21 cellular contexts compared by ENCODE assay signal in the genomic region with DNA sequence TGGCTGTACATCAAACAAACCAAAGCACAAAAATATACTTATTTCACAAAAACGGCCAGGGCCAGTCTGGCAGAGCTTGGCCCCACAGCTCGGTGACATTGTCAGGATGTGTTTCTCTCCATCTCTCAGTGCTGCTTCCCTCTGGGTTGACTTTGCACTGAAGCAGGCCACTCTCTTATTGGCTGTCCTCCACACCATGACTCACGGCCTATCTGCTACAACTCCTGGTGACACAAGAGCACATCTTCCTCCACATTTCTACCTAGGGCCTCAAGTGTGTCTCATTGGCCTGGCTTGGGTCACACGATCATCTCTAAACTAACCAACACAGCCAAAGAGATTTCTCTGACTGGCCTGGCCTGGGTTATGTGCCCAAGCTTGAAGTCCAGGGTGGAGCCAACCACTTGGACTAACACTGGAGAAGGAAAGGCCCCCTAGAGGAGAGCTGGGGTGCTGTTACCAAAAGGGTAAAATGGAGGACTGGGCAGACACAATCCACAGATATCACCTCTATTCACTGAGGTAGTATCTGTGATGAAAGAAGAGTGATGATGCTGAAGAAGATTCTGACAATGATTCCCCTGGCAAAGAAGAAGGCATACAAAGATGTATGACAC.
A peak's percentile ranks its signal among the peaks of the same experiment; 100 is the strongest.
DNase-seq lines count a peak whose midpoint lies in the region; ATAC-seq and TF ChIP-seq lines count a peak whose summit lies in the region.
"Had no signal": no experiment of that assay in that cellular context is flagged by ENCODE, and none has a peak within 500 bp of the region (broad histone marks: within the 10 kb centered on the region; RNA-seq: fewer than 3 reads in every experiment).

No MANE protein-coding gene starts in this region.

- no peaks in the 10 kb centered on the region for H3F3A ChIP-seq in GM23338 (replicated peaks; ENCODE audit: low read depth)

- H3K9me2 ChIP-seq in GM23338 (ENCODE audit: insufficient read depth), result peaks cover 9% of the 10 kb centered on the region; the same call in 1 of the 2 replicates

- no peak overlapping the region for H3K18ac ChIP-seq in mesendoderm (ENCODE audit: low read length)

- H2BK5ac ChIP-seq in mesendoderm (ENCODE audit: low read length), result no peak overlapping the region

- H3K4ac ChIP-seq in mesendoderm (ENCODE audit: low read depth, low read length), result no peak overlapping the region

- H3K9me3 Mint-ChIP-seq in GM23338, result no peaks in the 10 kb centered on the region
- H3K9me3 Mint-ChIP-seq: CD4-positive, alpha-beta memory T cell; stimulated activated naive CD8-positive, alpha-beta T cell treated with anti-CD3 and anti-CD28 coated beads, Interleukin-15, amount 100 ng/mL, for 72 hours had no signal

- DNase-seq in DMS53 (lab: John Stamatoyannopoulos, UW) (peak; percentile 4), DMS53 treated with DMSO at 0.1 percent for 48 hours (lab: John Stamatoyannopoulos, UW; ENCODE audit: unreplicated experiment) (no peak), GM23338 (ENCODE audit: low spot score) (peak; percentile 28), SJCRH30 (peak; percentile 4 to 10), mesendoderm (peak; percentile 23), transverse colon (no peak)
- DNase-seq in effector CD8-positive, alpha-beta T cell (lab: John Stamatoyannopoulos, UW), result no peak
- DNase-seq: activated gamma-delta T cell; CD4-positive, alpha-beta memory T cell; cerebellar nuclear complex; GOT3; KG1; left colon; NCI-H1417; NK-92 treated with Interleukin-12 subunit alpha and Interleukin-12 subunit beta, amount 100 ng/mL, for 24 hours; SHP77; stimulated activated naive CD8-positive, alpha-beta T cell treated with anti-CD3 and anti-CD28 coated beads, Interleukin-15, amount 100 ng/mL, for 72 hours; upper lobe of left lung had no signal

- H3K79me1 ChIP-seq in mesendoderm (ENCODE audit: low read length), result no peaks in the 10 kb centered on the region

- no peak overlapping the region for H3K56ac ChIP-seq in mesendoderm (ENCODE audit: low read length)

- peak; percentile 45; the same call in 2 of the 3 replicates for ATAC-seq in GM23338
- ATAC-seq in HG02610 (IDR thresholded peaks at IDR 0.05; ENCODE audit: unreplicated experiment), result no peak
- ATAC-seq: activated CD4-positive, CD25-positive, alpha-beta regulatory T cell treated with anti-CD3 and anti-CD28 coated beads, Interleukin-2, amount 50 U/mL, for 24 hours; left colon; stimulated activated naive CD8-positive, alpha-beta T cell treated with anti-CD3 and anti-CD28 coated beads, Interleukin-15, amount 100 ng/mL, for 72 hours had no signal

- WGBS in mesendoderm (ENCODE audit: extremely low coverage, insufficient coverage, low lambda C conversion rate), result no CpG with 5 or more reads among the region's 4 CpGs
- 86 to 88% methylated on average over 4 of the region's 4 CpGs for WGBS in transverse colon (ENCODE audit: low coverage in 1 of 2), 2 donors

- TF ChIP-seq CTCF in GM23338 (conservative IDR thresholded peaks at IDR 0.05; ENCODE audit: low read depth in 2 of 2), result peak; percentile 23 to 41; a peak in 3 of 4 replicates
- TF ChIP-seq CTCF in transverse colon (IDR thresholded peaks at IDR 0.05), result no peak

- H3K4me3 Mint-ChIP-seq in GM23338, result no peak overlapping the region
- H3K4me3 Mint-ChIP-seq: CD4-positive, alpha-beta memory T cell; stimulated activated naive CD8-positive, alpha-beta T cell treated with anti-CD3 and anti-CD28 coated beads, Interleukin-15, amount 100 ng/mL, for 72 hours had no signal

- H3K36me3 ChIP-seq in GM23338 (ENCODE audit: insufficient read depth) (no peaks in the 10 kb centered on the region), SJCRH30 (no peaks in the 10 kb centered on the region), mesendoderm (ENCODE audit: control insufficient read depth, insufficient read depth, low read length) (no peaks in the 10 kb centered on the region), transverse colon (no peaks in the 10 kb centered on the region)
- H3K36me3 ChIP-seq: right atrium auricular region, upper lobe of left lung had no signal

- H3K9ac ChIP-seq in mesendoderm (ENCODE audit: low read length), result no peak overlapping the region

- H2BK15ac ChIP-seq in mesendoderm (replicated peaks; ENCODE audit: low read depth), result no peak overlapping the region

- intact Hi-C loops in transverse colon (cut with DNase I; ENCODE audit: low total_unique reads), result no loop called here

- H3K27me3 ChIP-seq in GM23338 (ENCODE audit: insufficient read depth) (no peaks in the 10 kb centered on the region), SJCRH30 (peaks cover 3% of the 10 kb centered on the region; the same call in 1 of the 2 replicates), mesendoderm (ENCODE audit: insufficient read depth, low read length, poor library complexity) (no peaks in the 10 kb centered on the region), transverse colon (no peaks in the 10 kb centered on the region)
- H3K27me3 ChIP-seq: right atrium auricular region, upper lobe of left lung had no signal

- H3K79me2 ChIP-seq in GM23338 (replicated peaks; ENCODE audit: insufficient read depth), result no peaks in the 10 kb centered on the region
- no peaks in the 10 kb centered on the region for H3K79me2 ChIP-seq in mesendoderm (ENCODE audit: control insufficient read depth, insufficient read depth, low read length)

- no peak overlapping the region for H4K8ac ChIP-seq in mesendoderm (ENCODE audit: low read depth, low read length)

- no peaks in the 10 kb centered on the region for H3K36me3 Mint-ChIP-seq in GM23338 (ENCODE audit: low read depth)
- H3K36me3 Mint-ChIP-seq: CD4-positive, alpha-beta memory T cell had no signal

- no peak overlapping the region for H3K27ac ChIP-seq in GM23338 (ENCODE audit: low read depth)
- no peak overlapping the region for H3K27ac ChIP-seq in SJCRH30
- no peak overlapping the region for H3K27ac ChIP-seq in mesendoderm (ENCODE audit: low read depth, low read length)
- H3K27ac ChIP-seq in transverse colon, result no peak overlapping the region
- H3K27ac ChIP-seq: right atrium auricular region, upper lobe of left lung had no signal

- no peak for TF ChIP-seq POLR2A in transverse colon (IDR thresholded peaks at IDR 0.05)

- H3K4me1 ChIP-seq in GM23338 (ENCODE audit: insufficient read depth), result no peaks in the 10 kb centered on the region
- no peaks in the 10 kb centered on the region for H3K4me1 ChIP-seq in SJCRH30
- no peaks in the 10 kb centered on the region for H3K4me1 ChIP-seq in mesendoderm (ENCODE audit: control insufficient read depth, low read depth, low read length)
- no peaks in the 10 kb centered on the region for H3K4me1 ChIP-seq in transverse colon
- H3K4me1 ChIP-seq: right atrium auricular region, upper lobe of left lung had no signal

- H4K20me1 ChIP-seq in GM23338 (replicated peaks; ENCODE audit: insufficient read depth), result no peaks in the 10 kb centered on the region

- H3K9me3 ChIP-seq in SJCRH30 (replicated peaks), result no peaks in the 10 kb centered on the region
- no peaks in the 10 kb centered on the region for H3K9me3 ChIP-seq in transverse colon
- H3K9me3 ChIP-seq: right atrium auricular region, upper lobe of left lung had no signal

- TF ChIP-seq EP300 in transverse colon (IDR thresholded peaks at IDR 0.05; ENCODE audit: low read depth), result no peak

- no peak overlapping the region for H2AK5ac ChIP-seq in mesendoderm (ENCODE audit: low read length)

- H3K4me1 Mint-ChIP-seq in GM23338, result no peaks in the 10 kb centered on the region
- H3K4me1 Mint-ChIP-seq: CD4-positive, alpha-beta memory T cell; stimulated activated naive CD8-positive, alpha-beta T cell treated with anti-CD3 and anti-CD28 coated beads, Interleukin-15, amount 100 ng/mL, for 72 hours had no signal

- H3K27me3 Mint-ChIP-seq in GM23338 (ENCODE audit: insufficient read depth, low read depth, poor library complexity), result peaks cover 1% of the 10 kb centered on the region

- H3K4me3 ChIP-seq in GM23338, result no peak overlapping the region
- no peak overlapping the region for H3K4me3 ChIP-seq in SJCRH30
- no peak overlapping the region for H3K4me3 ChIP-seq in mesendoderm (ENCODE audit: low read length)
- H3K4me3 ChIP-seq in transverse colon, result no peak overlapping the region
- H3K4me3 ChIP-seq: right atrium auricular region, upper lobe of left lung had no signal

- H3K23ac ChIP-seq in mesendoderm (ENCODE audit: low read length), result no peak overlapping the region

- H4K5ac ChIP-seq in mesendoderm (ENCODE audit: low read length), result no peak overlapping the region

- H3K27ac Mint-ChIP-seq in GM23338, result no peak overlapping the region
- H3K27ac Mint-ChIP-seq: CD4-positive, alpha-beta memory T cell had no signal

- no peak overlapping the region for H2AFZ ChIP-seq in GM23338

- in situ Hi-C loops in transverse colon (cut with MboI; ENCODE audit: low pct_ligation_motif_present in 1 of 4, low pct_unique_long_range_greater_than_20kb in 1 of 4, low sequenced_read_pairs in 3 of 4), result no loop called here

- H3K4me2 ChIP-seq in GM23338 (no peak overlapping the region), mesendoderm (ENCODE audit: low read length) (no peak overlapping the region)

- no peak overlapping the region for H2BK120ac ChIP-seq in mesendoderm (ENCODE audit: low read depth, low read length)

TF ChIP-seq in GM23338, 12 proteins besides CTCF, POLR2A, EP300 and RAD21 (continues in another document):
- no peak for TF ChIP-seq STAT1 (IDR thresholded peaks at IDR 0.05; ENCODE audit: unreplicated experiment)
- TF ChIP-seq POLR2AphosphoS5 (IDR thresholded peaks at IDR 0.05; ENCODE audit: low read depth), result no peak
- TF ChIP-seq NANOG (IDR thresholded peaks at IDR 0.05; ENCODE audit: borderline replicate concordance), result no peak
- no peak for TF ChIP-seq ZNF331 (CRISPR knock-in tag; IDR thresholded peaks at IDR 0.05; ENCODE audit: low read depth)
- TF ChIP-seq, protein P1, sequence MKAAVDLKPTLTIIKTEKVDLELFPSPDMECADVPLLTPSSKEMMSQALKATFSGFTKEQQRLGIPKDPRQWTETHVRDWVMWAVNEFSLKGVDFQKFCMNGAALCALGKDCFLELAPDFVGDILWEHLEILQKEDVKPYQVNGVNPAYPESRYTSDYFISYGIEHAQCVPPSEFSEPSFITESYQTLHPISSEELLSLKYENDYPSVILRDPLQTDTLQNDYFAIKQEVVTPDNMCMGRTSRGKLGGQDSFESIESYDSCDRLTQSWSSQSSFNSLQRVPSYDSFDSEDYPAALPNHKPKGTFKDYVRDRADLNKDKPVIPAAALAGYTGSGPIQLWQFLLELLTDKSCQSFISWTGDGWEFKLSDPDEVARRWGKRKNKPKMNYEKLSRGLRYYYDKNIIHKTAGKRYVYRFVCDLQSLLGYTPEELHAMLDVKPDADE (IDR thresholded peaks at IDR 0.05), result no peak
- no peak for TF ChIP-seq CREB1 (CRISPR knock-in tag; IDR thresholded peaks at IDR 0.05; ENCODE audit: low read depth)
- TF ChIP-seq ZNF114 (CRISPR knock-in tag; IDR thresholded peaks at IDR 0.05), result no peak
- TF ChIP-seq JUNB (IDR thresholded peaks at IDR 0.05; ENCODE audit: unreplicated experiment), result no peak
- no peak for TF ChIP-seq EZH2phosphoT487 (IDR thresholded peaks at IDR 0.05; ENCODE audit: unreplicated experiment)
- TF ChIP-seq EZH2 (IDR thresholded peaks at IDR 0.05; ENCODE audit: low read depth, unreplicated experiment), result no peak

Comparison
In these comparisons a context has a peak if more than half of its experiments do, and no peak if none do; other contexts are left out.
1. DNase-seq: peak in DMS53 (single experiment), GM23338 (single experiment), SJCRH30 (2 of 2) and mesendoderm (single experiment); none in DMS53 treated with DMSO at 0.1 percent for 48 hours (single experiment), transverse colon (single experiment) and effector CD8-positive, alpha-beta T cell (single experiment).
2. CTCF ChIP-seq: peak in GM23338 (2 of 2); none in transverse colon (0 of 5).